8 cellular contexts compared by ENCODE assay signal in genomic region chr19:798415-799075, GRCh38. TPM values are rescaled to one million over a fixed set of nuclear protein-coding genes. Genes with fewer than 3 reads are reported as not detected.
DNase-seq lines count a peak whose midpoint lies in the region; ATAC-seq and TF ChIP-seq lines count a peak whose summit lies in the region.

No MANE protein-coding gene starts in this region.

- no peaks in the 10 kb centered on the region for H3K9me3 ChIP-seq in suprapubic skin

- H3K27me3 Mint-ChIP-seq in activated naive CD4-positive, alpha-beta T cell treated with anti-CD3 and anti-CD28 coated beads, Interleukin-2, amount 50 U/mL, for 24 hours = no peaks in the 10 kb centered on the region
- no peaks in the 10 kb centered on the region for H3K27me3 Mint-ChIP-seq in activated naive CD8-positive, alpha-beta T cell treated with anti-CD3 and anti-CD28 coated beads, Interleukin-2, amount 10 ng/mL, durations not matched to agents 7 days and 5 days

- no peak for TF ChIP-seq EP300 in suprapubic skin (IDR thresholded peaks at IDR 0.05)

- H3K4me1 ChIP-seq in suprapubic skin = peaks cover 67% of the 10 kb centered on the region

- peak overlapping the region; percentile 95 for H3K27ac Mint-ChIP-seq in activated naive CD4-positive, alpha-beta T cell treated with anti-CD3 and anti-CD28 coated beads, Interleukin-2, amount 50 U/mL, for 24 hours
- peak overlapping the region; percentile 89 for H3K27ac Mint-ChIP-seq in activated naive CD8-positive, alpha-beta T cell treated with anti-CD3 and anti-CD28 coated beads, Interleukin-2, amount 10 ng/mL, durations not matched to agents 7 days and 5 days

- peaks cover 39% of the 10 kb centered on the region for H3K4me1 Mint-ChIP-seq in activated naive CD4-positive, alpha-beta T cell treated with anti-CD3 and anti-CD28 coated beads, Interleukin-2, amount 50 U/mL, for 24 hours
- H3K4me1 Mint-ChIP-seq in activated naive CD8-positive, alpha-beta T cell treated with anti-CD3 and anti-CD28 coated beads, Interleukin-2, amount 10 ng/mL, durations not matched to agents 7 days and 5 days = peaks cover 27% of the 10 kb centered on the region

- H3K27ac ChIP-seq in suprapubic skin = peak overlapping the region; percentile 100

- POLR2A ChIA-PET in activated naive CD8-positive, alpha-beta T cell treated with anti-CD3 and anti-CD28 coated beads, Interleukin-2, amount 10 ng/mL, durations not matched to agents 7 days and 5 days (lab: Charles Lee) = interaction anchor here (0.5 to 1.8 kb wide), 4 partner anchors 9 to 327 kb away, joined by 3 to 5 read pairs (median 3); partner anchors contain the start of gene RNF126

- no peaks in the 10 kb centered on the region for H3K9me3 Mint-ChIP-seq in activated naive CD4-positive, alpha-beta T cell treated with anti-CD3 and anti-CD28 coated beads, Interleukin-2, amount 50 U/mL, for 24 hours
- H3K9me3 Mint-ChIP-seq in activated naive CD8-positive, alpha-beta T cell treated with anti-CD3 and anti-CD28 coated beads, Interleukin-2, amount 10 ng/mL, durations not matched to agents 7 days and 5 days = no peaks in the 10 kb centered on the region

- H3K36me3 Mint-ChIP-seq in activated naive CD4-positive, alpha-beta T cell treated with anti-CD3 and anti-CD28 coated beads, Interleukin-2, amount 50 U/mL, for 24 hours = peaks cover 11% of the 10 kb centered on the region
- H3K36me3 Mint-ChIP-seq in activated naive CD8-positive, alpha-beta T cell treated with anti-CD3 and anti-CD28 coated beads, Interleukin-2, amount 10 ng/mL, durations not matched to agents 7 days and 5 days = peaks cover 24% of the 10 kb centered on the region

- ATAC-seq in activated naive CD8-positive, alpha-beta T cell treated with anti-CD3 and anti-CD28 coated beads, Interleukin-2, amount 10 ng/mL, durations not matched to agents 7 days and 5 days (ENCODE audit: low read depth) = no peak
- ATAC-seq in GM18861 (IDR thresholded peaks at IDR 0.05; ENCODE audit: unreplicated experiment) = no peak
- no peak for ATAC-seq in HG03469 (IDR thresholded peaks at IDR 0.05; ENCODE audit: unreplicated experiment)

- TF ChIP-seq CTCF in suprapubic skin (IDR thresholded peaks at IDR 0.05) = no peak

- H3K36me3 ChIP-seq in suprapubic skin = peaks cover 4% of the 10 kb centered on the region

- peak overlapping the region; percentile 69 for H3K4me3 ChIP-seq in suprapubic skin

- intact Hi-C loops in posterior vena cava (cut with DNase I) = no loop called here

- no peaks in the 10 kb centered on the region for H3K27me3 ChIP-seq in suprapubic skin

- WGBS in suprapubic skin = 3% methylated on average over 19 of the region's 44 CpGs

- no peak for TF ChIP-seq POLR2A in suprapubic skin (IDR thresholded peaks at IDR 0.05)

- H3K4me3 Mint-ChIP-seq in activated naive CD4-positive, alpha-beta T cell treated with anti-CD3 and anti-CD28 coated beads, Interleukin-2, amount 50 U/mL, for 24 hours = peak overlapping the region; percentile 88
- H3K4me3 Mint-ChIP-seq in activated naive CD8-positive, alpha-beta T cell treated with anti-CD3 and anti-CD28 coated beads, Interleukin-2, amount 10 ng/mL, durations not matched to agents 7 days and 5 days = peak overlapping the region; percentile 92

- no peak for DNase-seq in activated naive CD4-positive, alpha-beta T cell treated with anti-CD3 and anti-CD28 coated beads, Interleukin-2, amount 50 U/mL, for 16 hours
- DNase-seq in activated naive CD8-positive, alpha-beta T cell treated with anti-CD3 and anti-CD28 coated beads, Interleukin-2, amount 10 ng/mL, durations not matched to agents 7 days and 5 days = peak; percentile 55
- peak; percentile 71 for DNase-seq in kidney tubule cell (ENCODE audit: low spot score)
- DNase-seq in suprapubic skin (ENCODE audit: low spot score in 2 of 2) = no peak
- DNase-seq in posterior vena cava (ENCODE audit: low spot score) = no peak

RNA-seq across cellular contexts. Expression of gene PTBP1, which starts 1.3 kb away (rescaled TPM):
- 100 to 1,000 TPM; 400 to 411 TPM for total RNA-seq in activated naive CD8-positive, alpha-beta T cell treated with anti-CD3 and anti-CD28 coated beads, Interleukin-2, amount 10 ng/mL, durations not matched to agents 7 days and 5 days
- 100 to 1,000 TPM; 152 to 227 (median 174) TPM for total RNA-seq in suprapubic skin
- total RNA-seq in posterior vena cava = 100 to 1,000 TPM; 151 to 168 TPM

RNA-seq across cellular contexts. Expression of gene PLPPR3, which starts 23.2 kb away (rescaled TPM):
- not detected for total RNA-seq in activated naive CD8-positive, alpha-beta T cell treated with anti-CD3 and anti-CD28 coated beads, Interleukin-2, amount 10 ng/mL, durations not matched to agents 7 days and 5 days
- total RNA-seq in suprapubic skin (not detected), posterior vena cava (not detected)

RNA-seq across cellular contexts. Expression of gene AZU1, which starts 29.1 kb away (rescaled TPM):
- under 1 TPM in 1 of 2 experiments, not detected in 1; 0.25 TPM for total RNA-seq in activated naive CD8-positive, alpha-beta T cell treated with anti-CD3 and anti-CD28 coated beads, Interleukin-2, amount 10 ng/mL, durations not matched to agents 7 days and 5 days
- total RNA-seq in suprapubic skin (under 1 TPM in 1 of 4 donors, not detected in 3; 0.79 TPM), posterior vena cava (under 1 TPM in 1 of 2 donors, not detected in 1; 0.29 TPM)

RNA-seq across cellular contexts. Expression of gene PRTN3, which starts 42.3 kb away (rescaled TPM):
- total RNA-seq in activated naive CD8-positive, alpha-beta T cell treated with anti-CD3 and anti-CD28 coated beads, Interleukin-2, amount 10 ng/mL, durations not matched to agents 7 days and 5 days = not detected
- total RNA-seq in suprapubic skin (not detected), posterior vena cava (under 1 TPM in 1 of 2 donors, not detected in 1; 0.38 TPM)

RNA-seq across cellular contexts. Expression of gene MISP, which starts 47.6 kb away (rescaled TPM):
- total RNA-seq in activated naive CD8-positive, alpha-beta T cell treated with anti-CD3 and anti-CD28 coated beads, Interleukin-2, amount 10 ng/mL, durations not matched to agents 7 days and 5 days = not detected
- total RNA-seq in suprapubic skin (1 to 10 TPM in 2 of 4 donors, under 1 TPM in 1, not detected in 1; 0.60 to 6.5 (median 2.0) TPM), posterior vena cava (under 1 TPM in 1 of 2 donors, not detected in 1; 0.14 TPM)

Comparison
In these comparisons a context has a peak if more than half of its experiments do, and no peak if none do; other contexts are left out.
1. DNase-seq: peak in activated naive CD8-positive, alpha-beta T cell treated with anti-CD3 and anti-CD28 coated beads, Interleukin-2, amount 10 ng/mL, durations not matched to agents 7 days and 5 days (single experiment) and kidney tubule cell (single experiment); none in activated naive CD4-positive, alpha-beta T cell treated with anti-CD3 and anti-CD28 coated beads, Interleukin-2, amount 50 U/mL, for 16 hours (single experiment), suprapubic skin (0 of 2) and posterior vena cava (single experiment).